In genomic region chr7:5607958-5608656, GRCh38 we compare ENCODE assay signal across 1 cellular context.
TF ChIP-seq lines count a peak whose summit lies in the region.

No MANE protein-coding gene starts in this region.

TF ChIP-seq in SK-N-SH treated with all-trans-retinoic acid at 6 μM for 48 hours, 23 proteins besides CTCF, POLR2A, EP300 and RAD21 (continued from another document):
- no peak for TF ChIP-seq BACH2 (CRISPR knock-in tag; IDR thresholded peaks at IDR 0.05; ENCODE audit: borderline replicate concordance)
- no peak for TF ChIP-seq TCF4 (CRISPR knock-in tag; IDR thresholded peaks at IDR 0.05; ENCODE audit: borderline replicate concordance)
- no peak for TF ChIP-seq PPARA (CRISPR knock-in tag; IDR thresholded peaks at IDR 0.05; ENCODE audit: borderline replicate concordance)
- no peak for TF ChIP-seq ZNF70 (CRISPR knock-in tag; IDR thresholded peaks at IDR 0.05)
- TF ChIP-seq RARB (CRISPR knock-in tag; IDR thresholded peaks at IDR 0.05), result no peak
- TF ChIP-seq TOX (CRISPR knock-in tag; IDR thresholded peaks at IDR 0.05; ENCODE audit: borderline replicate concordance), result no peak
- no peak for TF ChIP-seq ZC3H10 (CRISPR knock-in tag; IDR thresholded peaks at IDR 0.05)
- no peak for TF ChIP-seq OSR1 (CRISPR knock-in tag; IDR thresholded peaks at IDR 0.05)
- TF ChIP-seq ISL1 (CRISPR knock-in tag; IDR thresholded peaks at IDR 0.05), result no peak
- TF ChIP-seq ESRRG (CRISPR knock-in tag; IDR thresholded peaks at IDR 0.05), result no peak
- TF ChIP-seq ZFP30 (CRISPR knock-in tag; IDR thresholded peaks at IDR 0.05), result no peak
- TF ChIP-seq CSRNP3 (CRISPR knock-in tag; IDR thresholded peaks at IDR 0.05), result no peak
- TF ChIP-seq SNAI2 (CRISPR knock-in tag; IDR thresholded peaks at IDR 0.05), result no peak
- TF ChIP-seq CSDC2 (CRISPR knock-in tag; IDR thresholded peaks at IDR 0.05), result no peak
- no peak for TF ChIP-seq TSHZ2 (CRISPR knock-in tag; IDR thresholded peaks at IDR 0.05)
- no peak for TF ChIP-seq ZFP3 (CRISPR knock-in tag; IDR thresholded peaks at IDR 0.05)
- no peak for TF ChIP-seq ZNF565 (CRISPR knock-in tag; conservative IDR thresholded peaks at IDR 0.05; ENCODE audit: low read depth)
- TF ChIP-seq GLIS3 (CRISPR knock-in tag; IDR thresholded peaks at IDR 0.05), result no peak
TF ChIP-seq in SK-N-SH treated with all-trans-retinoic acid at 6 μM for 48 hours: peak in this region for 0.
